In the genomic region with DNA sequence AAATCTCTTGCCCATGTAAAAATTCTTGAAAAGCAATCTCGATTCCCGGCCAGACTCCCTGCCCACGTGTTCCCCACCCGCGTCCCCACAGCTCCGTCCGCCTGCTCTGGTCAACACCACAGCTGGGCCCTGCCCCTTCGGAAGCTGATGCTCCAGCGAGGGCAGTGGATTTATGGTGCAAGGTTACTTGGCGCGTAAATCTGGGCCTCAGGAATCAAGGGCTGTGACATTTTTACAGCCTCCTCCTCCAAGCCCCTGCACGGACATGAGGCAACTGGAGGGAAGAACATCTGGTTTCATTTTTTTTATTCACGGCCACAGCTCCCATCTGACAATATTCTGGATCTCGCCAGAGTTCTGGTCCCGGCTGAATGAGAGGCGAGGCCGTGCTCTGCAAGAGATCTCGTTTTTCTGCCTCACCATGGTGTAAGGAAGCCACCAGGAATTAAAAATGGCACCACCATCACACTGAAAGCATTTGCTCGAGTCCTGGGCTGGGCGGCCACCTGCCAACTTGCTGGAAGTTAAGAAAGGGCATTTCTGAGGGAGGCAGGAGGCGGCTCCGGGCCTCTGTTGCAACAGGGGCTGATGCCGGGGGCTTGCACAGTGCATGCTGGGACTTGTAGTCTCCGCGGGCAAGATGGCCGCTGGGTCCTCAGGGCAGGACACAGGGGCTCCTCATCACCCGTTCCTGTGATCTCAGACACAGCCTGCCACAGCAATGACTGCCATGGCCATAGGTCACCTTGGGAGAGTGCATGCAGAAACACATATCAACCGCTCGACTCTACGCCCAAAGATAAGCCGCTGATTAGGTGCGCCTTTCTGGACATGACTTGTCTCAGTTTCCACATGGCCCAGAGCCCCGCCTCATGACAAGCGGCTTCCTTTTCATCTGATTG, we compare ENCODE assay signal across 1 cellular context.
TF ChIP-seq lines count a peak whose summit lies in the region.

No MANE protein-coding gene starts in this region.

TF ChIP-seq in K562, 482 proteins besides CTCF, POLR2A, EP300 and RAD21 (continued from another document and continues in another):
- TF ChIP-seq ZNF124 (CRISPR knock-in tag; IDR thresholded peaks at IDR 0.05) (no peak), TEAD2 (tag; IDR thresholded peaks at IDR 0.05) (no peak), HMG20A (CRISPR knock-in tag; conservative IDR thresholded peaks at IDR 0.05) (no peak), ZNF354B (CRISPR knock-in tag; IDR thresholded peaks at IDR 0.05) (no peak), ZNF586 (CRISPR knock-in tag; conservative IDR thresholded peaks at IDR 0.05) (no peak), HDAC1 (IDR thresholded peaks at IDR 0.05) (peak in 1 of 2 experiments; percentile 67; a peak in 1 of 4 replicates), ZNF224 (CRISPR knock-in tag; IDR thresholded peaks at IDR 0.05) (no peak), KAT8 (IDR thresholded peaks at IDR 0.05; ENCODE audit: low read depth) (no peak), CBX2 (IDR thresholded peaks at IDR 0.05; ENCODE audit: insufficient read depth, low read length, poor library complexity, severe bottlenecking) (no peak), SIX5 (IDR thresholded peaks at IDR 0.05; ENCODE audit: borderline replicate concordance in 1 of 2, insufficient read depth in 1 of 2, low read depth in 1 of 2, low read length in 2 of 2) (peak; percentile 79 to 80; a peak in 3 of 4 replicates), ESRRA (IDR thresholded peaks at IDR 0.05; ENCODE audit: borderline replicate concordance, low read depth) (peak; percentile 82; the same call in 1 of the 2 replicates), SIN3B (IDR thresholded peaks at IDR 0.05; ENCODE audit: low read depth) (0 out of 2 replicates have a peak, but pooled peaks have one; percentile 33), PYGO2 (tag; IDR thresholded peaks at IDR 0.05) (no peak), ETV1 (tag; conservative IDR thresholded peaks at IDR 0.05; ENCODE audit: low read depth) (no peak; the same call in 1 of the 2 replicates), ETV5 (CRISPR knock-in tag; IDR thresholded peaks at IDR 0.05; ENCODE audit: low read depth) (no peak), GABPB1 (CRISPR knock-in tag; IDR thresholded peaks at IDR 0.05) (peak; percentile 64), ZBTB7A (IDR thresholded peaks at IDR 0.05; ENCODE audit: borderline replicate concordance, control insufficient read depth, low read depth, low read length) (peak; percentile 90; the same call in 1 of the 2 replicates), NBN (IDR thresholded peaks at IDR 0.05; ENCODE audit: low read depth) (0 out of 2 replicates have a peak, but pooled peaks have one; percentile 50), FOXA3 (CRISPR knock-in tag; conservative IDR thresholded peaks at IDR 0.05 in 1 of 2, IDR thresholded peaks at IDR 0.05 in 1 of 2) (no peak), ARID2 (IDR thresholded peaks at IDR 0.05) (no peak), KAT7 (CRISPR knock-in tag; IDR thresholded peaks at IDR 0.05; ENCODE audit: borderline replicate concordance) (peak; percentile 67; the same call in 1 of the 2 replicates), CREB3L1 (IDR thresholded peaks at IDR 0.05; ENCODE audit: borderline replicate concordance, low read depth) (peak; percentile 80), MCM5 (IDR thresholded peaks at IDR 0.05; ENCODE audit: low read depth) (no peak), ZNF3 (CRISPR knock-in tag; IDR thresholded peaks at IDR 0.05) (no peak), NCOR1 (IDR thresholded peaks at IDR 0.05) (no peak), ELF2 (CRISPR knock-in tag; IDR thresholded peaks at IDR 0.05) (no peak), ZNF133 (CRISPR knock-in tag; IDR thresholded peaks at IDR 0.05) (no peak), SMAD4 (CRISPR knock-in tag; conservative IDR thresholded peaks at IDR 0.05) (no peak), TAF15 (IDR thresholded peaks at IDR 0.05; ENCODE audit: low read depth, low read length) (no peak), BRF1 (IDR thresholded peaks at IDR 0.05; ENCODE audit: borderline replicate concordance, extremely low read depth, insufficient read length) (no peak), CHCHD3 (CRISPR knock-in tag; IDR thresholded peaks at IDR 0.05) (no peak), MAZ (CRISPR knock-in tag; conservative IDR thresholded peaks at IDR 0.05 in 1 of 2, IDR thresholded peaks at IDR 0.05 in 1 of 2) (peak; percentile 46 to 74; a peak in 3 of 4 replicates), RCOR1 (IDR thresholded peaks at IDR 0.05; ENCODE audit: borderline replicate concordance in 1 of 2, low read depth in 2 of 2, low read length in 2 of 2) (0 out of 4 replicates have a peak, but pooled peaks of 1 of the 2 experiments have one; percentile 7), NFRKB (IDR thresholded peaks at IDR 0.05; ENCODE audit: low read depth) (peak; percentile 75; the same call in 1 of the 2 replicates), BCOR (IDR thresholded peaks at IDR 0.05) (no peak), U2AF2 (optimal IDR thresholded peaks at IDR 0.05; ENCODE audit: low read depth, low read length) (no peak), MNT (conservative IDR thresholded peaks at IDR 0.05) (peak; percentile 54 to 78; a peak in 2 of 4 replicates), HLTF (IDR thresholded peaks at IDR 0.05) (no peak), MED1 (CRISPR knock-in tag; IDR thresholded peaks at IDR 0.05; ENCODE audit: borderline replicate concordance) (no peak), TCFL5 (CRISPR knock-in tag; conservative IDR thresholded peaks at IDR 0.05) (no peak), HNRNPK (IDR thresholded peaks at IDR 0.05; ENCODE audit: low read depth, low read length, poor library complexity, severe bottlenecking) (no peak)
- TF ChIP-seq, protein P1, sequence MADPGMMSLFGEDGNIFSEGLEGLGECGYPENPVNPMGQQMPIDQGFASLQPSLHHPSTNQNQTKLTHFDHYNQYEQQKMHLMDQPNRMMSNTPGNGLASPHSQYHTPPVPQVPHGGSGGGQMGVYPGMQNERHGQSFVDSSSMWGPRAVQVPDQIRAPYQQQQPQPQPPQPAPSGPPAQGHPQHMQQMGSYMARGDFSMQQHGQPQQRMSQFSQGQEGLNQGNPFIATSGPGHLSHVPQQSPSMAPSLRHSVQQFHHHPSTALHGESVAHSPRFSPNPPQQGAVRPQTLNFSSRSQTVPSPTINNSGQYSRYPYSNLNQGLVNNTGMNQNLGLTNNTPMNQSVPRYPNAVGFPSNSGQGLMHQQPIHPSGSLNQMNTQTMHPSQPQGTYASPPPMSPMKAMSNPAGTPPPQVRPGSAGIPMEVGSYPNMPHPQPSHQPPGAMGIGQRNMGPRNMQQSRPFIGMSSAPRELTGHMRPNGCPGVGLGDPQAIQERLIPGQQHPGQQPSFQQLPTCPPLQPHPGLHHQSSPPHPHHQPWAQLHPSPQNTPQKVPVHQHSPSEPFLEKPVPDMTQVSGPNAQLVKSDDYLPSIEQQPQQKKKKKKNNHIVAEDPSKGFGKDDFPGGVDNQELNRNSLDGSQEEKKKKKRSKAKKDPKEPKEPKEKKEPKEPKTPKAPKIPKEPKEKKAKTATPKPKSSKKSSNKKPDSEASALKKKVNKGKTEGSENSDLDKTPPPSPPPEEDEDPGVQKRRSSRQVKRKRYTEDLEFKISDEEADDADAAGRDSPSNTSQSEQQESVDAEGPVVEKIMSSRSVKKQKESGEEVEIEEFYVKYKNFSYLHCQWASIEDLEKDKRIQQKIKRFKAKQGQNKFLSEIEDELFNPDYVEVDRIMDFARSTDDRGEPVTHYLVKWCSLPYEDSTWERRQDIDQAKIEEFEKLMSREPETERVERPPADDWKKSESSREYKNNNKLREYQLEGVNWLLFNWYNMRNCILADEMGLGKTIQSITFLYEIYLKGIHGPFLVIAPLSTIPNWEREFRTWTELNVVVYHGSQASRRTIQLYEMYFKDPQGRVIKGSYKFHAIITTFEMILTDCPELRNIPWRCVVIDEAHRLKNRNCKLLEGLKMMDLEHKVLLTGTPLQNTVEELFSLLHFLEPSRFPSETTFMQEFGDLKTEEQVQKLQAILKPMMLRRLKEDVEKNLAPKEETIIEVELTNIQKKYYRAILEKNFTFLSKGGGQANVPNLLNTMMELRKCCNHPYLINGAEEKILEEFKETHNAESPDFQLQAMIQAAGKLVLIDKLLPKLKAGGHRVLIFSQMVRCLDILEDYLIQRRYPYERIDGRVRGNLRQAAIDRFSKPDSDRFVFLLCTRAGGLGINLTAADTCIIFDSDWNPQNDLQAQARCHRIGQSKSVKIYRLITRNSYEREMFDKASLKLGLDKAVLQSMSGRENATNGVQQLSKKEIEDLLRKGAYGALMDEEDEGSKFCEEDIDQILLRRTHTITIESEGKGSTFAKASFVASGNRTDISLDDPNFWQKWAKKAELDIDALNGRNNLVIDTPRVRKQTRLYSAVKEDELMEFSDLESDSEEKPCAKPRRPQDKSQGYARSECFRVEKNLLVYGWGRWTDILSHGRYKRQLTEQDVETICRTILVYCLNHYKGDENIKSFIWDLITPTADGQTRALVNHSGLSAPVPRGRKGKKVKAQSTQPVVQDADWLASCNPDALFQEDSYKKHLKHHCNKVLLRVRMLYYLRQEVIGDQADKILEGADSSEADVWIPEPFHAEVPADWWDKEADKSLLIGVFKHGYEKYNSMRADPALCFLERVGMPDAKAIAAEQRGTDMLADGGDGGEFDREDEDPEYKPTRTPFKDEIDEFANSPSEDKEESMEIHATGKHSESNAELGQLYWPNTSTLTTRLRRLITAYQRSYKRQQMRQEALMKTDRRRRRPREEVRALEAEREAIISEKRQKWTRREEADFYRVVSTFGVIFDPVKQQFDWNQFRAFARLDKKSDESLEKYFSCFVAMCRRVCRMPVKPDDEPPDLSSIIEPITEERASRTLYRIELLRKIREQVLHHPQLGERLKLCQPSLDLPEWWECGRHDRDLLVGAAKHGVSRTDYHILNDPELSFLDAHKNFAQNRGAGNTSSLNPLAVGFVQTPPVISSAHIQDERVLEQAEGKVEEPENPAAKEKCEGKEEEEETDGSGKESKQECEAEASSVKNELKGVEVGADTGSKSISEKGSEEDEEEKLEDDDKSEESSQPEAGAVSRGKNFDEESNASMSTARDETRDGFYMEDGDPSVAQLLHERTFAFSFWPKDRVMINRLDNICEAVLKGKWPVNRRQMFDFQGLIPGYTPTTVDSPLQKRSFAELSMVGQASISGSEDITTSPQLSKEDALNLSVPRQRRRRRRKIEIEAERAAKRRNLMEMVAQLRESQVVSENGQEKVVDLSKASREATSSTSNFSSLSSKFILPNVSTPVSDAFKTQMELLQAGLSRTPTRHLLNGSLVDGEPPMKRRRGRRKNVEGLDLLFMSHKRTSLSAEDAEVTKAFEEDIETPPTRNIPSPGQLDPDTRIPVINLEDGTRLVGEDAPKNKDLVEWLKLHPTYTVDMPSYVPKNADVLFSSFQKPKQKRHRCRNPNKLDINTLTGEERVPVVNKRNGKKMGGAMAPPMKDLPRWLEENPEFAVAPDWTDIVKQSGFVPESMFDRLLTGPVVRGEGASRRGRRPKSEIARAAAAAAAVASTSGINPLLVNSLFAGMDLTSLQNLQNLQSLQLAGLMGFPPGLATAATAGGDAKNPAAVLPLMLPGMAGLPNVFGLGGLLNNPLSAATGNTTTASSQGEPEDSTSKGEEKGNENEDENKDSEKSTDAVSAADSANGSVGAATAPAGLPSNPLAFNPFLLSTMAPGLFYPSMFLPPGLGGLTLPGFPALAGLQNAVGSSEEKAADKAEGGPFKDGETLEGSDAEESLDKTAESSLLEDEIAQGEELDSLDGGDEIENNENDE (IDR thresholded peaks at IDR 0.05; ENCODE audit: low read depth, low read length), result no peak
- TF ChIP-seq, protein P2, sequence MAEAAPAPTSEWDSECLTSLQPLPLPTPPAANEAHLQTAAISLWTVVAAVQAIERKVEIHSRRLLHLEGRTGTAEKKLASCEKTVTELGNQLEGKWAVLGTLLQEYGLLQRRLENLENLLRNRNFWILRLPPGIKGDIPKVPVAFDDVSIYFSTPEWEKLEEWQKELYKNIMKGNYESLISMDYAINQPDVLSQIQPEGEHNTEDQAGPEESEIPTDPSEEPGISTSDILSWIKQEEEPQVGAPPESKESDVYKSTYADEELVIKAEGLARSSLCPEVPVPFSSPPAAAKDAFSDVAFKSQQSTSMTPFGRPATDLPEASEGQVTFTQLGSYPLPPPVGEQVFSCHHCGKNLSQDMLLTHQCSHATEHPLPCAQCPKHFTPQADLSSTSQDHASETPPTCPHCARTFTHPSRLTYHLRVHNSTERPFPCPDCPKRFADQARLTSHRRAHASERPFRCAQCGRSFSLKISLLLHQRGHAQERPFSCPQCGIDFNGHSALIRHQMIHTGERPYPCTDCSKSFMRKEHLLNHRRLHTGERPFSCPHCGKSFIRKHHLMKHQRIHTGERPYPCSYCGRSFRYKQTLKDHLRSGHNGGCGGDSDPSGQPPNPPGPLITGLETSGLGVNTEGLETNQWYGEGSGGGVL (CRISPR knock-in tag; IDR thresholded peaks at IDR 0.05), result no peak
- TF ChIP-seq, protein P3, sequence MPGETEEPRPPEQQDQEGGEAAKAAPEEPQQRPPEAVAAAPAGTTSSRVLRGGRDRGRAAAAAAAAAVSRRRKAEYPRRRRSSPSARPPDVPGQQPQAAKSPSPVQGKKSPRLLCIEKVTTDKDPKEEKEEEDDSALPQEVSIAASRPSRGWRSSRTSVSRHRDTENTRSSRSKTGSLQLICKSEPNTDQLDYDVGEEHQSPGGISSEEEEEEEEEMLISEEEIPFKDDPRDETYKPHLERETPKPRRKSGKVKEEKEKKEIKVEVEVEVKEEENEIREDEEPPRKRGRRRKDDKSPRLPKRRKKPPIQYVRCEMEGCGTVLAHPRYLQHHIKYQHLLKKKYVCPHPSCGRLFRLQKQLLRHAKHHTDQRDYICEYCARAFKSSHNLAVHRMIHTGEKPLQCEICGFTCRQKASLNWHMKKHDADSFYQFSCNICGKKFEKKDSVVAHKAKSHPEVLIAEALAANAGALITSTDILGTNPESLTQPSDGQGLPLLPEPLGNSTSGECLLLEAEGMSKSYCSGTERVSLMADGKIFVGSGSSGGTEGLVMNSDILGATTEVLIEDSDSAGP (CRISPR knock-in tag; IDR thresholded peaks at IDR 0.05), result peak; percentile 52; the same call in 1 of the 2 replicates
